ENCODE assay signal across 8 cellular contexts in genomic region chr6:43644940-43645612, GRCh38. TPM values are rescaled to one million over a fixed set of nuclear protein-coding genes. Genes with fewer than 3 reads are reported as not detected.
A peak's percentile ranks its signal among the peaks of the same experiment; 100 is the strongest.
DNase-seq lines count a peak whose midpoint lies in the region; ATAC-seq, FAIRE-seq and TF ChIP-seq lines count a peak whose summit lies in the region.

A gene with protein sequence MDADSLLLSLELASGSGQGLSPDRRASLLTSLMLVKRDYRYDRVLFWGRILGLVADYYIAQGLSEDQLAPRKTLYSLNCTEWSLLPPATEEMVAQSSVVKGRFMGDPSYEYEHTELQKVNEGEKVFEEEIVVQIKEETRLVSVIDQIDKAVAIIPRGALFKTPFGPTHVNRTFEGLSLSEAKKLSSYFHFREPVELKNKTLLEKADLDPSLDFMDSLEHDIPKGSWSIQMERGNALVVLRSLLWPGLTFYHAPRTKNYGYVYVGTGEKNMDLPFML (plus strand): TSS chr6:43645036. CDS start chr6:43645099, 63 bp downstream.

- H4K20me1 ChIP-seq in SK-N-SH (ENCODE audit: insufficient read depth), result 0 out of 2 replicates have a peak, but pooled peaks cover 3% of the 10 kb centered on the region
- peaks cover 23% of the 10 kb centered on the region for H4K20me1 ChIP-seq in astrocyte (ENCODE audit: insufficient read depth, low read length)

- FAIRE-seq in astrocyte (lab: Jason Lieb, UNC), result no peak

- CTCF ChIA-PET in AG04449 (lab: Yijun Ruan, JAX) (interaction anchor here (1.6 to 6.0 kb wide), 3 partner anchors 22 to 434 kb away, joined by 4 to 44 read pairs (median 10); no protein-coding TSS in a partner anchor), SK-N-SH (lab: Yijun Ruan, JAX) (interaction anchor here (1.1 to 1.8 kb wide), 4 partner anchors 22 to 434 kb away, joined by 4 to 10 read pairs (median 4); no protein-coding TSS in a partner anchor)

- H3K4me3 Mint-ChIP-seq in astrocyte (ENCODE audit: unreplicated experiment), result peak within 1 kb of the TSS; percentile 81

- no peak within 1 kb of the TSS for H2AFZ ChIP-seq in SK-N-SH (ENCODE audit: low read depth)
- H2AFZ ChIP-seq in astrocyte (ENCODE audit: low read depth, low read length), result peak within 1 kb of the TSS; percentile 86

- ATAC-seq in GM21717 (IDR thresholded peaks at IDR 0.05; ENCODE audit: unreplicated experiment), result peak; percentile 44
- no peak for ATAC-seq in HG03378 (IDR thresholded peaks at IDR 0.05; ENCODE audit: unreplicated experiment)

- H3K4me1 Mint-ChIP-seq in astrocyte (ENCODE audit: low read depth, unreplicated experiment), result peaks cover 4% of the 10 kb centered on the region

- peaks cover 14% of the 10 kb centered on the region for H3K36me3 Mint-ChIP-seq in astrocyte (ENCODE audit: low read depth, unreplicated experiment)

- H3K27ac Mint-ChIP-seq in astrocyte (ENCODE audit: unreplicated experiment), result peak within 1 kb of the TSS; percentile 27

- H3K9ac ChIP-seq in SK-N-SH (no peak within 1 kb of the TSS), astrocyte (ENCODE audit: low read length) (peak within 1 kb of the TSS; percentile 13)

- H3K4me2 ChIP-seq in SK-N-SH, result no peak within 1 kb of the TSS
- H3K4me2 ChIP-seq in astrocyte (ENCODE audit: low read length), result peak within 1 kb of the TSS; percentile 82

- H3K27me3 ChIP-seq in SK-N-SH (ENCODE audit: insufficient read depth) (no peaks in the 10 kb centered on the region), astrocyte (ENCODE audit: insufficient read depth, low read length) (no peaks in the 10 kb centered on the region), iPS DF 6.9 (ENCODE audit: control insufficient read depth, insufficient read depth, low read length) (no peaks in the 10 kb centered on the region), spleen (replicated peaks in 1 of 7) (no peaks in the 10 kb centered on the region)

- H3K79me2 ChIP-seq in SK-N-SH (ENCODE audit: insufficient read depth) (peaks cover 13% of the 10 kb centered on the region; the same call in 1 of the 2 replicates), astrocyte (ENCODE audit: insufficient read depth, low read length) (peaks cover 13% of the 10 kb centered on the region)

- no peak for TF ChIP-seq POLR2A in spleen (IDR thresholded peaks at IDR 0.05)

- peaks cover 5% of the 10 kb centered on the region in 2 experiments; a peak in 2 of 4 replicates for H3K4me1 ChIP-seq in SK-N-SH (ENCODE audit: control insufficient read depth in 1 of 2, insufficient read depth in 2 of 2, low read depth in 1 of 2, low read length in 1 of 2)
- peaks cover 3% of the 10 kb centered on the region for H3K4me1 ChIP-seq in astrocyte (ENCODE audit: insufficient read depth, low read length)
- no peaks in the 10 kb centered on the region for H3K4me1 ChIP-seq in iPS DF 6.9 (ENCODE audit: control insufficient read depth, insufficient read depth, low read length)
- peaks cover 4 to 34% (median 14%) of the 10 kb centered on the region in 6 donors for H3K4me1 ChIP-seq in spleen

- no peaks in the 10 kb centered on the region for H3K9me3 Mint-ChIP-seq in astrocyte (ENCODE audit: unreplicated experiment)

- H3K27ac ChIP-seq in SK-N-SH (ENCODE audit: low read depth in 2 of 2, low read length in 1 of 2), result no peak within 1 kb of the TSS
- H3K27ac ChIP-seq in astrocyte (ENCODE audit: low read depth, low read length), result no peak within 1 kb of the TSS
- no peak within 1 kb of the TSS for H3K27ac ChIP-seq in iPS DF 6.9 (ENCODE audit: low read length)
- peak within 1 kb of the TSS in 7 of 8 donors; percentile 45 to 85 (median 74) for H3K27ac ChIP-seq in spleen

- POLR2A ChIA-PET in AG04449 (lab: Yijun Ruan, JAX) (interaction anchor here (1.0 to 1.8 kb wide), 3 partner anchors 9 to 28 kb away, joined by 3 to 7 read pairs (median 4); partner anchors contain the start of genes GTPBP2 and MAD2L1BP), SK-N-SH (lab: Yijun Ruan, JAX) (interaction anchor here (0.8 to 1.0 kb wide), 2 partner anchors 9 to 16 kb away, joined by 3 to 4 read pairs; partner anchors contain the start of genes GTPBP2 and MAD2L1BP)

- no peaks in the 10 kb centered on the region for H3K27me3 Mint-ChIP-seq in astrocyte (ENCODE audit: low read depth, unreplicated experiment)

- no peak for DNase-seq in AG04449 (ENCODE audit: low read depth, low spot score)
- DNase-seq in SK-N-SH, result peak; percentile 77
- DNase-seq in astrocyte (ENCODE audit: low read depth), result peak; percentile 55
- DNase-seq in iPS DF 6.9 (ENCODE audit: low read depth, low spot score), result peak; percentile 85
- peak; percentile 92 for DNase-seq in spleen
- no peak for DNase-seq in NCI-H2081 (lab: John Stamatoyannopoulos, UW)

- TF ChIP-seq RAD21 in SK-N-SH (IDR thresholded peaks at IDR 0.05; ENCODE audit: low read length), result no peak

- H3K9me2 ChIP-seq in SK-N-SH, result no peaks in the 10 kb centered on the region

- H3K4me3 ChIP-seq in AG04449 (ENCODE audit: low read depth, low read length) (peak within 1 kb of the TSS; percentile 57), SK-N-SH (ENCODE audit: low read depth in 2 of 2, low read length in 1 of 2) (peak within 1 kb of the TSS; percentile 26 to 29; a peak in 3 of 4 replicates), astrocyte (ENCODE audit: insufficient read depth, low read depth, low read length) (peak within 1 kb of the TSS; percentile 49), iPS DF 6.9 (ENCODE audit: low read length) (peak within 1 kb of the TSS; percentile 38; the same call in 1 of the 2 replicates), spleen (peak within 1 kb of the TSS; percentile 39 to 78 (median 52))

- no peak for TF ChIP-seq CTCF in AG04449 (IDR thresholded peaks at IDR 0.05; ENCODE audit: insufficient read depth, low read length, missing control alignments)
- no peak for TF ChIP-seq CTCF in SK-N-SH (IDR thresholded peaks at IDR 0.05)
- TF ChIP-seq CTCF in astrocyte (IDR thresholded peaks at IDR 0.05; ENCODE audit: insufficient read depth, low read depth, low read length), result no peak
- TF ChIP-seq CTCF in spleen (IDR thresholded peaks at IDR 0.05 in 8 of 11, conservative IDR thresholded peaks at IDR 0.05 in 3 of 11), result no peak

- H3K36me3 ChIP-seq in SK-N-SH (replicated peaks in 1 of 2; ENCODE audit: control insufficient read depth in 1 of 2, insufficient read depth in 2 of 2, low read length in 1 of 2) (peaks cover 11 to 23% of the 10 kb centered on the region in 2 experiments), astrocyte (ENCODE audit: insufficient read depth, low read length) (peaks cover 11% of the 10 kb centered on the region), iPS DF 6.9 (ENCODE audit: control insufficient read depth, insufficient read depth, low read length) (peaks cover 5% of the 10 kb centered on the region), spleen (peaks cover 0 to 38% (median 26%) of the 10 kb centered on the region in 6 donors)

- intact Hi-C loops in spleen (cut with DNase I; ENCODE audit: low total_unique reads), result no loop called here

- TF ChIP-seq EP300 in SK-N-SH (IDR thresholded peaks at IDR 0.05; ENCODE audit: borderline replicate concordance in 1 of 2, low read depth in 1 of 2, low read length in 1 of 2), result no peak

- no peaks in the 10 kb centered on the region for H3K9me3 ChIP-seq in SK-N-SH
- no peaks in the 10 kb centered on the region for H3K9me3 ChIP-seq in astrocyte (ENCODE audit: insufficient read depth, low read depth, low read length)
- no peaks in the 10 kb centered on the region for H3K9me3 ChIP-seq in iPS DF 6.9 (ENCODE audit: control insufficient read depth, insufficient read depth, low read length)
- no peaks in the 10 kb centered on the region for H3K9me3 ChIP-seq in spleen

- 62% methylated on average over 28 of the region's 52 CpGs for WGBS in SK-N-SH (ENCODE audit: low lambda C conversion rate)
- WGBS in iPS DF 6.9 (ENCODE audit: insufficient coverage, insufficient read length), result no CpG with 5 or more reads among the region's 52 CpGs
- WGBS in spleen, 5 donors, result 5 to 14% (median 6%) methylated on average over 38 to 52 of the region's 52 CpGs

- H3F3A ChIP-seq in SK-N-SH (replicated peaks; ENCODE audit: insufficient read depth), result no peaks in the 10 kb centered on the region

TF ChIP-seq in SK-N-SH, 30 proteins besides CTCF, POLR2A, EP300 and RAD21 (continues in another document):
- TF ChIP-seq IRF3 (IDR thresholded peaks at IDR 0.05; ENCODE audit: low read depth, low read length) (no peak), GABPA (IDR thresholded peaks at IDR 0.05; ENCODE audit: low read depth) (no peak), USF1 (IDR thresholded peaks at IDR 0.05; ENCODE audit: borderline replicate concordance, low read depth) (no peak), FOSL2 (IDR thresholded peaks at IDR 0.05; ENCODE audit: borderline replicate concordance, low read depth) (no peak), TCF12 (IDR thresholded peaks at IDR 0.05) (no peak), JUND (IDR thresholded peaks at IDR 0.05) (no peak), TAF1 (IDR thresholded peaks at IDR 0.05; ENCODE audit: borderline replicate concordance, low read depth, low read length) (no peak), TEAD4 (IDR thresholded peaks at IDR 0.05; ENCODE audit: borderline replicate concordance, insufficient read depth) (no peak), NRF1 (IDR thresholded peaks at IDR 0.05; ENCODE audit: low read depth, low read length) (no peak), MAX (IDR thresholded peaks at IDR 0.05; ENCODE audit: low read depth) (no peak)

RNA-seq across cellular contexts. Expression of the gene that starts here (rescaled TPM):
- polyA plus RNA-seq in SK-N-SH (2012; rRNA removed) (0.05 and 0.06 TPM in 2 replicates), spleen (under 1 TPM; 0.17 to 0.35 (median 0.20) TPM)
- 0.05 and 0.06 TPM in 2 replicates for polyA plus RNA-seq in SK-N-SH (2012; cell fraction: cytosol; rRNA removed)
- 0.07 and 0.11 TPM in 2 replicates for polyA plus RNA-seq in SK-N-SH (2012; cell fraction: nucleus; rRNA removed)
- total RNA-seq in astrocyte (0.30 and 0.55 TPM in 2 replicates), spleen (under 1 TPM in 4 of 7 donors, not detected in 3; 0.18 to 0.63 (median 0.26) TPM)

Comparison
In these comparisons a context has a peak if more than half of its experiments do, and no peak if none do; other contexts are left out.
1. Peak in DNase-seq and H3K4me3 ChIP-seq in SK-N-SH; RNA of the gene not detected or under 1 TPM.
2. Peak in DNase-seq, H3K4me3 ChIP-seq, H3K9ac ChIP-seq and H3K4me2 ChIP-seq in astrocyte; RNA of the gene not detected or under 1 TPM.
3. Peak in DNase-seq, H3K4me3 ChIP-seq and H3K27ac ChIP-seq in spleen; RNA of the gene not detected or under 1 TPM.